In the genomic region with DNA sequence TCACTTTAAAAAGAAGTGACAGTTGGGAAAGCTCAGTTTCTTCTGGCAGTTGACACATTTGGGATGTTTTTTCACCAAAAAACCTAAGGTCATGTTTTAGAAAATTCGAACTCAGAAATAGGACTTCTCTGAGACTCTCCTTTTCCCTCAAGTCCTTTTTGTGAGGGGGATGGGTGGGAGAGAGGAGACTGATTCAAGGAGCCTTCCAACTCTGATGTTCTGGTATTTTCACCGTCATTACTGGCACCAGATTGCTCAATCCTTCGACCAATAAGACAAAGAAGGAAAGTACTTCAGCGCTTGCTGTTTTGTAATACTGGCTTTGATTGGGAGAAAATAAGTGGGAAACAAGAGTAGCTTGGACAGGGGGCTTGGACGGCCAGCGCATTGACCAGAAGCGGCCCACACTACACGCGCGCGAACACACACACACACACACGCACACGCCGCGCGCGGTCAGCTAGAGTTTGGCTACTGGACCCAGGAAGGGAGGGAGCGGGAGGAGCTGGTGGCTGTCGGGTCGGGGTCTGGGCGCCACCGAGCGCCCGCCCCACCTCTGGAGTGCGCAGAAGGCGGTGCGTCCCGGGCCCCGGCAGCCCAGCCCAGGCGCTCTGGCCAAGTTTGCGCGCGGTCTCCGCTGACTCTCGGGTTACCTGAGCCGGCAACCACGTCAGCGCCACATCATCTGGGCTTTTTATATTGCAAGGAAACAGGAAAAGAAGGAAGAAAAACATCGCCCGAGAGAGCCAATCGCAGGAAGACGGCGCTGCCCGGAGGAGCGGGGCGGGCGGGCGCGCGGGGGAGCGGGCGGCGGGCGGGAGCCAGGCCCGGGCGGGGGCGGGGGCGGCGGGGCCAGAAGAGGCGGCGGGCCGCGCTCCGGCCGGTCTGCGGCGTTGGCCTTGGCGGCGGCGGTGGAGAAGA, we compare ENCODE assay signal across 8 cellular contexts. TPM values are rescaled to one million over a fixed set of nuclear protein-coding genes. Genes with fewer than 3 reads are reported as not detected.
A peak's percentile ranks its signal among the peaks of the same experiment; 100 is the strongest.
DNase-seq lines count a peak whose midpoint lies in the region; ATAC-seq lines count a peak whose summit lies in the region.

TSS of gene KCNK1 (plus strand) at position 855 of the 921 bp plus-strand sequence. CDS start at position 921, 66 bp downstream.

- no peaks in the 10 kb centered on the region for H3K36me3 Mint-ChIP-seq in activated naive CD8-positive, alpha-beta T cell
- H3K36me3 Mint-ChIP-seq in activated naive CD8-positive, alpha-beta T cell treated with anti-CD3 and anti-CD28 coated beads for 36 hours: no peaks in the 10 kb centered on the region
- H3K36me3 Mint-ChIP-seq in activated T-cell treated with anti-CD3 and anti-CD28 coated beads, Interleukin-2, amount 50 U/mL, for 72 hours (ENCODE audit: insufficient read depth in 2 of 2): peaks cover 0 to 3% of the 10 kb centered on the region in 2 donors

- peak within 1 kb of the TSS; percentile 60 for H3K4me3 Mint-ChIP-seq in activated naive CD8-positive, alpha-beta T cell
- no peak within 1 kb of the TSS for H3K4me3 Mint-ChIP-seq in activated naive CD8-positive, alpha-beta T cell treated with anti-CD3 and anti-CD28 coated beads for 36 hours
- H3K4me3 Mint-ChIP-seq in activated T-cell treated with anti-CD3 and anti-CD28 coated beads, Interleukin-2, amount 50 U/mL, for 72 hours: peak within 1 kb of the TSS; percentile 78 to 88

- H3K4me1 Mint-ChIP-seq in activated naive CD8-positive, alpha-beta T cell (ENCODE audit: low read depth): peaks cover 5% of the 10 kb centered on the region
- H3K4me1 Mint-ChIP-seq in activated naive CD8-positive, alpha-beta T cell treated with anti-CD3 and anti-CD28 coated beads for 36 hours: no peaks in the 10 kb centered on the region
- peaks cover 13% of the 10 kb centered on the region for H3K4me1 Mint-ChIP-seq in activated T-cell treated with anti-CD3 and anti-CD28 coated beads, Interleukin-2, amount 50 U/mL, for 72 hours (ENCODE audit: low read depth)

- peak; percentile 41 to 57 for ATAC-seq in activated T-cell treated with anti-CD3 and anti-CD28 coated beads, Interleukin-2, amount 50 U/mL, for 72 hours (replicated peaks in 1 of 2)
- ATAC-seq in HG02981 (IDR thresholded peaks at IDR 0.05; ENCODE audit: unreplicated experiment): no peak

- H3K27me3 Mint-ChIP-seq in activated naive CD8-positive, alpha-beta T cell: peaks cover 34% of the 10 kb centered on the region
- H3K27me3 Mint-ChIP-seq in activated naive CD8-positive, alpha-beta T cell treated with anti-CD3 and anti-CD28 coated beads for 36 hours: peaks cover 82% of the 10 kb centered on the region
- H3K27me3 Mint-ChIP-seq in activated T-cell treated with anti-CD3 and anti-CD28 coated beads, Interleukin-2, amount 50 U/mL, for 72 hours (ENCODE audit: low read depth): peaks cover 86% of the 10 kb centered on the region

- H3K36me3 ChIP-seq in effector memory CD4-positive, alpha-beta T cell (ENCODE audit: control insufficient read depth, insufficient read depth, low read length): no peaks in the 10 kb centered on the region

- intact Hi-C loops in head of caudate nucleus (cut with DNase I) (no loop called here), posterior cingulate gyrus (cut with DNase I) (loop anchor here (5.0 kb wide), 1 partner anchor 179 kb away; no protein-coding TSS in a partner anchor)

- no peak for DNase-seq in activated naive CD8-positive, alpha-beta T cell treated with anti-CD3 and anti-CD28 coated beads for 36 hours
- peak in 40 of 76 experiments; percentile 10 to 56 (median 34) for DNase-seq in HUDEP-2 (lab: John Stamatoyannopoulos, UW; ENCODE audit: unreplicated experiment in 76 of 76)
- peak in 1 of 2 donors; percentile 19 for DNase-seq in activated T-cell treated with anti-CD3 and anti-CD28 coated beads, Interleukin-2, amount 50 U/mL, for 72 hours
- DNase-seq in head of caudate nucleus: peak; percentile 22 to 82 (median 59)
- peak; percentile 23 to 92 (median 56) for DNase-seq in posterior cingulate gyrus
- no peak for DNase-seq in effector memory CD4-positive, alpha-beta T cell

- H3K4me3 ChIP-seq in effector memory CD4-positive, alpha-beta T cell (ENCODE audit: insufficient read depth, low read depth, low read length, poor library complexity, severe bottlenecking): no peak within 1 kb of the TSS

- no peaks in the 10 kb centered on the region for H3K9me3 Mint-ChIP-seq in activated naive CD8-positive, alpha-beta T cell (ENCODE audit: low read depth)
- no peaks in the 10 kb centered on the region for H3K9me3 Mint-ChIP-seq in activated naive CD8-positive, alpha-beta T cell treated with anti-CD3 and anti-CD28 coated beads for 36 hours
- no peaks in the 10 kb centered on the region for H3K9me3 Mint-ChIP-seq in activated T-cell treated with anti-CD3 and anti-CD28 coated beads, Interleukin-2, amount 50 U/mL, for 72 hours

- H3K27ac Mint-ChIP-seq in activated naive CD8-positive, alpha-beta T cell: no peak within 1 kb of the TSS
- no peak within 1 kb of the TSS for H3K27ac Mint-ChIP-seq in activated naive CD8-positive, alpha-beta T cell treated with anti-CD3 and anti-CD28 coated beads for 36 hours
- peak within 1 kb of the TSS; percentile 49 for H3K27ac Mint-ChIP-seq in activated T-cell treated with anti-CD3 and anti-CD28 coated beads, Interleukin-2, amount 50 U/mL, for 72 hours

- no peaks in the 10 kb centered on the region for H3K4me1 ChIP-seq in effector memory CD4-positive, alpha-beta T cell (ENCODE audit: control insufficient read depth, insufficient read depth, low read length, poor library complexity, severe bottlenecking)

- no peak within 1 kb of the TSS for H3K27ac ChIP-seq in effector memory CD4-positive, alpha-beta T cell (ENCODE audit: insufficient read depth, low read length, poor library complexity, severe bottlenecking)

- peaks cover 5% of the 10 kb centered on the region for H3K27me3 ChIP-seq in effector memory CD4-positive, alpha-beta T cell (replicated peaks; ENCODE audit: control insufficient read depth, insufficient read depth, low read length, poor library complexity, severe bottlenecking)

- H3K9me3 ChIP-seq in effector memory CD4-positive, alpha-beta T cell (ENCODE audit: control insufficient read depth, low read length): no peaks in the 10 kb centered on the region

RNA-seq across cellular contexts. Expression of gene KCNK1, which starts in this region (rescaled TPM):
- total RNA-seq in activated naive CD8-positive, alpha-beta T cell treated with anti-CD3 and anti-CD28 coated beads for 36 hours: not detected
- 1 to 10 TPM in 1 of 2 donors, under 1 TPM in 1; 0.43 to 5.9 TPM for total RNA-seq in activated T-cell treated with anti-CD3 and anti-CD28 coated beads, Interleukin-2, amount 50 U/mL, for 72 hours

Comparison
In these comparisons a context has a peak if more than half of its experiments do, and no peak if none do; other contexts are left out.
1. DNase-seq: peak in HUDEP-2 (40 of 76), head of caudate nucleus (42 of 42) and posterior cingulate gyrus (10 of 10); none in activated naive CD8-positive, alpha-beta T cell treated with anti-CD3 and anti-CD28 coated beads for 36 hours (single experiment) and effector memory CD4-positive, alpha-beta T cell (0 of 3).